ENCODE assay signal across 8 cellular contexts in the genomic region with DNA sequence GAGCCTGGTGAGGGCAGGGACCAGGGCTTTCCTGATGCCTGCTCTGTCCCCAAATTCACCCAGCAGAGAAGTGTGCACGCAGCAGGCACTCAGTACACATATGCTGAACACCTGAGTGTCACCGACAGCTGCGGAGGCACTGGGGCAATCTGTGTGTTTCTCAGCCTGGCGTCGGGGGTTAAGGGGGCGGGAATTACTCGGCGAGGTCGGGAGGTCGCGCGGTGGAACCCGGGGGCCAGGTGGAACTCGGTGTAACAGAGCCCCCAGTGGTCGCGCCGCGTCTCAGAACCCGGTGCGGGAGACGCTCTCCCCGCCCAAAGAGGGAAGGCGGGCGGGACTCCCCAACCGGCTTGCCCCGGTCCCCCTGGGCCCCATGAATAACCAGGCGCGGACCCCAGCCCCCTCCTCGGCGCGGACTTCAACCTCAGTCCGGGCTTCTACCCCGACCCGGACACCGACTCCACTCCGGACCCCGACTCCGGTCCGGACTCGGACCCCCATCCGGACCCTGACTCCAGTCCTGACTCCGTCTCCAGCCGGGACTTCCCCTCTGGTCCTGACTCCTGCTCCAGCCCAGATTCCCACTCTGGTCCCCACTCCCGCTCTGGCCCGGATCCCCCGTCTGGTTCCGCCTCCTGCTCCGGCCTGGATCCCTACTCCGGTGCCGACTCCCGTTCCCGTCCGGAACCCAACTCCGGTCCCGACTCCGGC. TPM values are rescaled to one million over a fixed set of nuclear protein-coding genes. Genes with fewer than 3 reads are reported as not detected.
DNase-seq lines count a peak whose midpoint lies in the region; ATAC-seq, FAIRE-seq and TF ChIP-seq lines count a peak whose summit lies in the region.

TSS of gene SELENOV (plus strand) at position 300 of the 711 bp plus-strand sequence. CDS start at position 374, 74 bp downstream.

- intact Hi-C loops in Right ventricle myocardium superior (cut with DNase I) (no loop called here), cardiac septum (cut with DNase I) (no loop called here), HepG2 (cut with micrococcal nuclease; ENCODE audit: unreplicated experiment) (no loop called here)

- BruUV-seq in HepG2 (replicated peaks; lab: Mats Ljungman, UMichigan), result no TSS peak

- H3K4me1 ChIP-seq in HepG2 (ENCODE audit: insufficient read depth, low read length) (peaks cover 18% of the 10 kb centered on the region), urinary bladder (ENCODE audit: insufficient read depth) (peaks cover 2% of the 10 kb centered on the region)

- H3K4me1 Mint-ChIP-seq in activated naive CD8-positive, alpha-beta T cell treated with anti-CD3 and anti-CD28 coated beads, Interleukin-2, amount 50 U/mL, for 24 hours, result peaks cover 8% of the 10 kb centered on the region

- H3K4me2 ChIP-seq in HepG2 (ENCODE audit: low read depth, low read length), result peak within 1 kb of the TSS; percentile 86

- WGBS in HepG2 (ENCODE audit: low lambda C conversion rate), result 2% methylated on average over 18 of the region's 56 CpGs
- WGBS in urinary bladder, result under 1% methylated on average over 56 of the region's 56 CpGs

- no peak for TF ChIP-seq POLR2A in HepG2 (IDR thresholded peaks at IDR 0.05; ENCODE audit: insufficient read depth in 1 of 2, low read depth in 2 of 2, low read length in 2 of 2)

- CTCF ChIA-PET in HepG2 (lab: Yijun Ruan, JAX; ENCODE audit: low intra/inter-chr PET ratio, low total read pairs), result no interaction called here

- no peaks in the 10 kb centered on the region for H3K9me3 Mint-ChIP-seq in activated naive CD8-positive, alpha-beta T cell treated with anti-CD3 and anti-CD28 coated beads, Interleukin-2, amount 50 U/mL, for 24 hours

- H3K9ac ChIP-seq in HepG2 (ENCODE audit: insufficient read depth, low read depth, low read length), result no peak within 1 kb of the TSS

- H4K20me1 ChIP-seq in HepG2 (ENCODE audit: insufficient read depth, low read length), result no peaks in the 10 kb centered on the region

- H3K36me3 Mint-ChIP-seq in activated naive CD8-positive, alpha-beta T cell treated with anti-CD3 and anti-CD28 coated beads, Interleukin-2, amount 50 U/mL, for 24 hours (ENCODE audit: low read depth), result no peaks in the 10 kb centered on the region

- peak within 1 kb of the TSS; percentile 49 for H2AFZ ChIP-seq in HepG2 (ENCODE audit: low read length)

- H3K27me3 ChIP-seq in HepG2 (ENCODE audit: control insufficient read depth in 1 of 2, insufficient read depth in 2 of 2, low read length in 2 of 2), result peaks cover 1 to 36% of the 10 kb centered on the region in 2 experiments; a peak in 4 of 5 replicates

- peak; percentile 51 for TF ChIP-seq CTCF in HepG2 (CRISPR knock-in tag; IDR thresholded peaks at IDR 0.05)

- ATAC-seq in Right ventricle myocardium superior (ENCODE audit: poor library complexity), result peak; percentile 18
- peak; percentile 50 for ATAC-seq in activated naive CD8-positive, alpha-beta T cell treated with anti-CD3 and anti-CD28 coated beads, Interleukin-2, amount 50 U/mL, for 24 hours
- ATAC-seq in HepG2, result peak; percentile 67
- no peak for ATAC-seq in HG02763 (IDR thresholded peaks at IDR 0.05; ENCODE audit: unreplicated experiment)

- H3K79me2 ChIP-seq in HepG2 (ENCODE audit: insufficient read depth, low read length), result no peaks in the 10 kb centered on the region

- TF ChIP-seq EP300 in HepG2 (IDR thresholded peaks at IDR 0.05; ENCODE audit: low read depth in 2 of 2, low read length in 2 of 2) (no peak), HepG2 (CRISPR knock-in tag; IDR thresholded peaks at IDR 0.05; ENCODE audit: borderline replicate concordance) (no peak)

- H3K36me3 ChIP-seq in HepG2 (replicated peaks in 1 of 2; ENCODE audit: control insufficient read depth in 1 of 2, insufficient read depth in 2 of 2, low read length in 2 of 2) (no peaks in the 10 kb centered on the region), urinary bladder (ENCODE audit: insufficient read depth) (no peaks in the 10 kb centered on the region)

- H3K4me3 Mint-ChIP-seq in activated naive CD8-positive, alpha-beta T cell treated with anti-CD3 and anti-CD28 coated beads, Interleukin-2, amount 50 U/mL, for 24 hours, result peak within 1 kb of the TSS; percentile 64

- no peak for TF ChIP-seq RAD21 in HepG2 (CRISPR knock-in tag; IDR thresholded peaks at IDR 0.05)

- in situ Hi-C loops in HepG2 (cut with HindIII; ENCODE audit: extremely low pct_ligation_motif_present, low pct_unique_long_range_greater_than_20kb), result no loop called here

- no peak for DNase-seq in Right ventricle myocardium superior
- no peak for DNase-seq in cardiac septum (ENCODE audit: low spot score)
- DNase-seq in activated naive CD8-positive, alpha-beta T cell treated with anti-CD3 and anti-CD28 coated beads, Interleukin-2, amount 50 U/mL, for 24 hours, result peak; percentile 34
- DNase-seq in HepG2 (ENCODE audit: low spot score), result no peak
- DNase-seq in NOMO-1 treated with DMSO at 0.1 percent for 48 hours (lab: John Stamatoyannopoulos, UW; ENCODE audit: unreplicated experiment), result no peak
- no peak for DNase-seq in urothelium cell line (ENCODE audit: low spot score)

- H3K27ac ChIP-seq in HepG2 (ENCODE audit: extremely low read length, insufficient read depth, low read length) (no peak within 1 kb of the TSS), urinary bladder (ENCODE audit: low read depth) (no peak within 1 kb of the TSS)

- no peaks in the 10 kb centered on the region for H3K9me3 ChIP-seq in HepG2 (ENCODE audit: low read length)

- peaks cover 48% of the 10 kb centered on the region for H3K27me3 Mint-ChIP-seq in activated naive CD8-positive, alpha-beta T cell treated with anti-CD3 and anti-CD28 coated beads, Interleukin-2, amount 50 U/mL, for 24 hours

- H3K27ac Mint-ChIP-seq in activated naive CD8-positive, alpha-beta T cell treated with anti-CD3 and anti-CD28 coated beads, Interleukin-2, amount 50 U/mL, for 24 hours, result no peak within 1 kb of the TSS

- no peak for FAIRE-seq in HepG2 (lab: Jason Lieb, UNC)
- no peak for FAIRE-seq in urothelium cell line (lab: Jason Lieb, UNC)

- H3K4me3 ChIP-seq in HepG2 (replicated peaks in 1 of 3; ENCODE audit: insufficient read depth in 1 of 3, low read depth in 2 of 3, low read length in 3 of 3) (peak within 1 kb of the TSS; percentile 65 to 83 (median 66)), urinary bladder (ENCODE audit: low read depth, low read length) (peak within 1 kb of the TSS; percentile 12)

- POLR2A ChIA-PET in HepG2 (lab: Yijun Ruan, JAX), result interaction anchor here (0.8 to 1.6 kb wide), 2 partner anchors 10 to 17 kb away, joined by 3 to 5 read pairs; partner anchors contain the start of gene EID2B

TF ChIP-seq in HepG2, 621 proteins besides CTCF, POLR2A, EP300 and RAD21 (continues in another document):
- TF ChIP-seq ISL2 (CRISPR knock-in tag; IDR thresholded peaks at IDR 0.05), result no peak
- TF ChIP-seq ZNF331 (CRISPR knock-in tag; IDR thresholded peaks at IDR 0.05), result no peak
- no peak for TF ChIP-seq ZNF350 (CRISPR knock-in tag; IDR thresholded peaks at IDR 0.05; ENCODE audit: borderline replicate concordance, low read depth)

RNA-seq across cellular contexts. Expression of gene SELENOV, which starts in this region (rescaled TPM):
- not detected for total RNA-seq in Right ventricle myocardium superior
- total RNA-seq in cardiac septum, result not detected
- not detected in 2 replicates for total RNA-seq in HepG2 (2016; rRNA removed; fragmentation: Illumina TruSeq; extraction: Trizol)
- total RNA-seq in HepG2 (2016; cell fraction: cytosol; rRNA removed; fragmentation: Illumina TruSeq; extraction: Trizol; ENCODE audit: low read depth), result not detected in 2 replicates
- total RNA-seq in HepG2 (2016; cell fraction: insoluble cytoplasmic fraction; rRNA removed; fragmentation: Illumina TruSeq; extraction: Trizol), result not detected in 2 replicates
- not detected in 2 replicates for total RNA-seq in HepG2 (2016; cell fraction: membrane; rRNA removed; fragmentation: Illumina TruSeq; extraction: Trizol)
- 0.47 TPM in 1 of 2 replicates, not detected in the other for total RNA-seq in HepG2 (2016; cell fraction: nucleus; rRNA removed; fragmentation: Illumina TruSeq; extraction: Trizol)
- polyA plus RNA-seq in HepG2 (2011; rRNA removed), result not detected in 2 replicates
- not detected in 2 replicates for polyA plus RNA-seq in HepG2 (2011; cell fraction: cytosol; rRNA removed)
- polyA plus RNA-seq in HepG2 (2011; cell fraction: nucleus; rRNA removed), result 0.17 and 0.76 TPM in 2 replicates
- polyA plus RNA-seq in HepG2 (2012), result not detected in 2 replicates
- polyA plus RNA-seq in HepG2 (2016; cell fraction: cytosol; fragmentation: Illumina TruSeq; extraction: Trizol; ENCODE audit: low read depth), result not detected in 2 replicates
- polyA plus RNA-seq in HepG2 (2016; cell fraction: insoluble cytoplasmic fraction; fragmentation: Illumina TruSeq; extraction: Trizol; ENCODE audit: low read depth), result not detected in 2 replicates
- polyA plus RNA-seq in HepG2 (2016; cell fraction: membrane; fragmentation: Illumina TruSeq; extraction: Trizol; ENCODE audit: low read depth), result not detected in 2 replicates
- not detected in 2 replicates for polyA plus RNA-seq in HepG2 (2016; cell fraction: nucleus; fragmentation: Illumina TruSeq; extraction: Trizol; ENCODE audit: insufficient read depth, low read depth)
- polyA minus RNA-seq in HepG2 (2011; rRNA and poly(A)+ RNA removed; ENCODE audit: low replicate concordance), result not detected in 2 replicates
- polyA minus RNA-seq in HepG2 (2011; cell fraction: cytosol; rRNA and poly(A)+ RNA removed), result not detected in 2 replicates
- not detected in 2 replicates for polyA minus RNA-seq in HepG2 (2011; cell fraction: nucleus; rRNA and poly(A)+ RNA removed)
- 0.37 TPM for total RNA-seq in urinary bladder
- not detected for polyA plus RNA-seq in urinary bladder

Comparison
In these comparisons a context has a peak if more than half of its experiments do, and no peak if none do; other contexts are left out.
1. Peak in ATAC-seq in Right ventricle myocardium superior; RNA of the gene not detected or under 1 TPM.
2. Peak in ATAC-seq, H3K4me3 ChIP-seq and H3K4me2 ChIP-seq in HepG2; RNA of the gene not detected or under 1 TPM.